Comparison of ENCODE assay signal across 1 cellular context in genomic region chr21:36320421-36321324, GRCh38.
TF ChIP-seq lines count a peak whose summit lies in the region.

No MANE protein-coding gene starts in this region.

TF ChIP-seq in K562, 482 proteins besides CTCF, POLR2A, EP300 and RAD21 (continued from another document and continues in another):
- TF ChIP-seq RERE (CRISPR knock-in tag; IDR thresholded peaks at IDR 0.05; ENCODE audit: borderline replicate concordance): 0 out of 2 replicates have a peak, but pooled peaks have one; percentile 82
- TF ChIP-seq TAL1 (IDR thresholded peaks at IDR 0.05): peak; percentile 83
- no peak for TF ChIP-seq CHD7 (IDR thresholded peaks at IDR 0.05; ENCODE audit: low read depth, low read length)
- TF ChIP-seq NCOA4 (IDR thresholded peaks at IDR 0.05; ENCODE audit: partially characterized antibody): no peak
- TF ChIP-seq RAD51 (IDR thresholded peaks at IDR 0.05; ENCODE audit: borderline replicate concordance, low read depth): no peak
- TF ChIP-seq E4F1 (CRISPR knock-in tag; IDR thresholded peaks at IDR 0.05; ENCODE audit: borderline replicate concordance): no peak
- no peak for TF ChIP-seq ZNF398 (CRISPR knock-in tag; IDR thresholded peaks at IDR 0.05)
- peak; percentile 84 for TF ChIP-seq SMARCE1 (IDR thresholded peaks at IDR 0.05)
- TF ChIP-seq ZNF707 (CRISPR knock-in tag; conservative IDR thresholded peaks at IDR 0.05): no peak
- TF ChIP-seq ZNF311 (CRISPR knock-in tag; IDR thresholded peaks at IDR 0.05): no peak; the same call in 1 of the 2 replicates
- TF ChIP-seq ZNF696 (CRISPR knock-in tag; conservative IDR thresholded peaks at IDR 0.05): no peak
- peak; percentile 6 for TF ChIP-seq POLR2B (IDR thresholded peaks at IDR 0.05; ENCODE audit: low read depth, partially characterized antibody)
- no peak for TF ChIP-seq PHTF2 (CRISPR knock-in tag; IDR thresholded peaks at IDR 0.05)
- TF ChIP-seq, protein P1, sequence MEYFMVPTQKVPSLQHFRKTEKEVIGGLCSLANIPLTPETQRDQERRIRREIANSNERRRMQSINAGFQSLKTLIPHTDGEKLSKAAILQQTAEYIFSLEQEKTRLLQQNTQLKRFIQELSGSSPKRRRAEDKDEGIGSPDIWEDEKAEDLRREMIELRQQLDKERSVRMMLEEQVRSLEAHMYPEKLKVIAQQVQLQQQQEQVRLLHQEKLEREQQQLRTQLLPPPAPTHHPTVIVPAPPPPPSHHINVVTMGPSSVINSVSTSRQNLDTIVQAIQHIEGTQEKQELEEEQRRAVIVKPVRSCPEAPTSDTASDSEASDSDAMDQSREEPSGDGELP (CRISPR knock-in tag; IDR thresholded peaks at IDR 0.05; ENCODE audit: borderline replicate concordance): no peak; the same call in none of the 2 replicates
- TF ChIP-seq NELFE (IDR thresholded peaks at IDR 0.05; ENCODE audit: insufficient read depth, insufficient read length): no peak
- peak; percentile 85 for TF ChIP-seq DPF2 (IDR thresholded peaks at IDR 0.05)
- TF ChIP-seq SMARCA4 (IDR thresholded peaks at IDR 0.05): peak; percentile 89
- TF ChIP-seq, protein P2, sequence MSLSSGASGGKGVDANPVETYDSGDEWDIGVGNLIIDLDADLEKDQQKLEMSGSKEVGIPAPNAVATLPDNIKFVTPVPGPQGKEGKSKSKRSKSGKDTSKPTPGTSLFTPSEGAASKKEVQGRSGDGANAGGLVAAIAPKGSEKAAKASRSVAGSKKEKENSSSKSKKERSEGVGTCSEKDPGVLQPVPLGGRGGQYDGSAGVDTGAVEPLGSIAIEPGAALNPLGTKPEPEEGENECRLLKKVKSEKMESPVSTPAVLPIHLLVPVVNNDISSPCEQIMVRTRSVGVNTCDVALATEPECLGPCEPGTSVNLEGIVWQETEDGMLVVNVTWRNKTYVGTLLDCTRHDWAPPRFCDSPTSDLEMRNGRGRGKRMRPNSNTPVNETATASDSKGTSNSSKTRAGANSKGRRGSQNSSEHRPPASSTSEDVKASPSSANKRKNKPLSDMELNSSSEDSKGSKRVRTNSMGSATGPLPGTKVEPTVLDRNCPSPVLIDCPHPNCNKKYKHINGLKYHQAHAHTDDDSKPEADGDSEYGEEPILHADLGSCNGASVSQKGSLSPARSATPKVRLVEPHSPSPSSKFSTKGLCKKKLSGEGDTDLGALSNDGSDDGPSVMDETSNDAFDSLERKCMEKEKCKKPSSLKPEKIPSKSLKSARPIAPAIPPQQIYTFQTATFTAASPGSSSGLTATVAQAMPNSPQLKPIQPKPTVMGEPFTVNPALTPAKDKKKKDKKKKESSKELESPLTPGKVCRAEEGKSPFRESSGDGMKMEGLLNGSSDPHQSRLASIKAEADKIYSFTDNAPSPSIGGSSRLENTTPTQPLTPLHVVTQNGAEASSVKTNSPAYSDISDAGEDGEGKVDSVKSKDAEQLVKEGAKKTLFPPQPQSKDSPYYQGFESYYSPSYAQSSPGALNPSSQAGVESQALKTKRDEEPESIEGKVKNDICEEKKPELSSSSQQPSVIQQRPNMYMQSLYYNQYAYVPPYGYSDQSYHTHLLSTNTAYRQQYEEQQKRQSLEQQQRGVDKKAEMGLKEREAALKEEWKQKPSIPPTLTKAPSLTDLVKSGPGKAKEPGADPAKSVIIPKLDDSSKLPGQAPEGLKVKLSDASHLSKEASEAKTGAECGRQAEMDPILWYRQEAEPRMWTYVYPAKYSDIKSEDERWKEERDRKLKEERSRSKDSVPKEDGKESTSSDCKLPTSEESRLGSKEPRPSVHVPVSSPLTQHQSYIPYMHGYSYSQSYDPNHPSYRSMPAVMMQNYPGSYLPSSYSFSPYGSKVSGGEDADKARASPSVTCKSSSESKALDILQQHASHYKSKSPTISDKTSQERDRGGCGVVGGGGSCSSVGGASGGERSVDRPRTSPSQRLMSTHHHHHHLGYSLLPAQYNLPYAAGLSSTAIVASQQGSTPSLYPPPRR (CRISPR knock-in tag; IDR thresholded peaks at IDR 0.05; ENCODE audit: borderline replicate concordance): no peak
- TF ChIP-seq, protein P3, sequence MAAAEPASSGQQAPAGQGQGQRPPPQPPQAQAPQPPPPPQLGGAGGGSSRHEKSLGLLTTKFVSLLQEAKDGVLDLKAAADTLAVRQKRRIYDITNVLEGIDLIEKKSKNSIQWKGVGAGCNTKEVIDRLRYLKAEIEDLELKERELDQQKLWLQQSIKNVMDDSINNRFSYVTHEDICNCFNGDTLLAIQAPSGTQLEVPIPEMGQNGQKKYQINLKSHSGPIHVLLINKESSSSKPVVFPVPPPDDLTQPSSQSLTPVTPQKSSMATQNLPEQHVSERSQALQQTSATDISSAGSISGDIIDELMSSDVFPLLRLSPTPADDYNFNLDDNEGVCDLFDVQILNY (CRISPR knock-in tag; IDR thresholded peaks at IDR 0.05): no peak
